Comparison of ENCODE assay signal across 9 cellular contexts in the genomic region with DNA sequence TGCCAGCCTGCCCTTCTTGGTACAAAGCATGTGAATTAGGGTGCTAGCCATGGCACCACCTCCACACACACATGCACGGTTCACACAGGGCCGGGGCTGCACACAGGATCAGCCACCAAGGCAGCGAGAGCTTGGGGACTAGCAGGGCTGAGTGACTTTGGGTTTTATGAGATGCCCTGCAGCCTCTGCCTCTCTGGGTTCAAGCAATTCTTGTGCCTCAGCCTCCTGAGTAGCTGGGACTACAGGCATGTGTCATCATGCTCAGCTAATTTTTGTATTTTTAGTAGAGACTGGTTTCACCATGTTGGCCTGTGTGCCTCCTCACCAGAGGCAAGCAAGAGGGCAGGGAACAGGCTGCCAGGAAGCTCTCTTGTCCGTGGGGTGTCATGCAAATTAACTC. TPM values are rescaled to one million over a fixed set of nuclear protein-coding genes. Genes with fewer than 3 reads are reported as not detected.
DNase-seq lines count a peak whose midpoint lies in the region; ATAC-seq, FAIRE-seq and TF ChIP-seq lines count a peak whose summit lies in the region.
"Not testable (repeated sequence)": the region's sequence is repeated elsewhere in the genome, so short reads cannot be mapped to it uniquely, and the experiment has no call there.
"Had no signal": no experiment of that assay in that cellular context is flagged by ENCODE, and none has a peak within 500 bp of the region (broad histone marks: within the 10 kb centered on the region; RNA-seq: fewer than 3 reads in every experiment).

No MANE protein-coding gene starts in this region.

- not testable (repeated sequence) for H4K20me1 ChIP-seq in BLaER1; OCI-LY3 (ENCODE audit: insufficient read depth, low read length)

- H3K9ac ChIP-seq in BLaER1, result not testable (repeated sequence)
- peak overlapping the region; percentile 78; the same call in 1 of the 2 replicates for H3K9ac ChIP-seq in OCI-LY3 (ENCODE audit: low read length)

- POLR2A ChIA-PET in naive thymus-derived CD4-positive, alpha-beta T cell (lab: Charles Lee), result interaction anchor here (1.4 kb wide), 1 partner anchor 12 kb away, joined by 4 read pairs; no protein-coding TSS in a partner anchor

- CTCF ChIA-PET in activated naive CD4-positive, alpha-beta T cell treated with anti-CD3 and anti-CD28 coated beads for 36 hours (lab: Charles Lee), result interaction anchor here (0.7 to 17.0 kb wide), 5 partner anchors 21 to 199 kb away, joined by 3 to 232 read pairs (median 3); no protein-coding TSS in a partner anchor
- CTCF ChIA-PET in naive thymus-derived CD4-positive, alpha-beta T cell (lab: Charles Lee), result interaction anchor here (1.1 to 2.2 kb wide), 2 partner anchors 18 to 178 kb away, joined by 3 to 11 read pairs; no protein-coding TSS in a partner anchor

- H3K79me2 ChIP-seq in OCI-LY3 (ENCODE audit: low read length), result not testable (repeated sequence)

- H3K27ac ChIP-seq in BLaER1, result peak overlapping the region; percentile 71
- peak overlapping the region; percentile 99 for H3K27ac ChIP-seq in OCI-LY3 (ENCODE audit: low read length)
- H3K27ac ChIP-seq in naive thymus-derived CD4-positive, alpha-beta T cell (ENCODE audit: low read depth, low read length), result peak overlapping the region; percentile 72

- not testable (repeated sequence) for ATAC-seq in central memory CD8-positive, alpha-beta T cell (replicated peaks; ENCODE audit: extremely low read depth, poor library complexity, severe bottlenecking); naive thymus-derived CD4-positive, alpha-beta T cell; stimulated activated naive CD8-positive, alpha-beta T cell treated with anti-CD3 and anti-CD28 coated beads, Interleukin-15, amount 100 ng/mL, for 72 hours

- H3K9me3 Mint-ChIP-seq in activated CD4-positive, alpha-beta T cell treated with anti-CD3 and anti-CD28 coated beads, Interleukin-2, amount 10 ng/mL, durations not matched to agents 24 days and 14 days; activated naive CD4-positive, alpha-beta T cell treated with anti-CD3 and anti-CD28 coated beads for 36 hours; central memory CD8-positive, alpha-beta T cell; naive thymus-derived CD4-positive, alpha-beta T cell; stimulated activated naive CD8-positive, alpha-beta T cell treated with anti-CD3 and anti-CD28 coated beads, Interleukin-15, amount 100 ng/mL, for 72 hours: not testable (repeated sequence)

- H3K9me3 ChIP-seq in BLaER1; OCI-LY3 (ENCODE audit: insufficient read depth, low read length); naive thymus-derived CD4-positive, alpha-beta T cell (ENCODE audit: control insufficient read depth in 2 of 3, low read length in 3 of 3): not testable (repeated sequence)

- H3K36me3 ChIP-seq in BLaER1; OCI-LY3 (replicated peaks; ENCODE audit: low read depth, low read length); naive thymus-derived CD4-positive, alpha-beta T cell (ENCODE audit: control insufficient read depth in 2 of 3, insufficient read depth in 3 of 3, low read length in 3 of 3): not testable (repeated sequence)

- not testable (repeated sequence) for H2AFZ ChIP-seq in OCI-LY3 (ENCODE audit: low read depth, low read length)

- H3K4me1 Mint-ChIP-seq in activated CD4-positive, alpha-beta T cell treated with anti-CD3 and anti-CD28 coated beads, Interleukin-2, amount 10 ng/mL, durations not matched to agents 24 days and 14 days, result peaks cover 30% of the 10 kb centered on the region
- H3K4me1 Mint-ChIP-seq in activated naive CD4-positive, alpha-beta T cell treated with anti-CD3 and anti-CD28 coated beads for 36 hours (ENCODE audit: low read depth), result peaks cover 41% of the 10 kb centered on the region
- H3K4me1 Mint-ChIP-seq in central memory CD8-positive, alpha-beta T cell, result peaks cover 41% of the 10 kb centered on the region
- H3K4me1 Mint-ChIP-seq in naive thymus-derived CD4-positive, alpha-beta T cell, result peaks cover 16 to 45% (median 41%) of the 10 kb centered on the region in 7 donors
- peaks cover 57% of the 10 kb centered on the region for H3K4me1 Mint-ChIP-seq in stimulated activated naive CD8-positive, alpha-beta T cell treated with anti-CD3 and anti-CD28 coated beads, Interleukin-15, amount 100 ng/mL, for 72 hours

- intact Hi-C loops in activated CD4-positive, alpha-beta T cell treated with anti-CD3 and anti-CD28 coated beads, Interleukin-2, amount 10 ng/mL, durations not matched to agents 24 days and 14 days (cut with micrococcal nuclease); activated naive CD4-positive, alpha-beta T cell treated with anti-CD3 and anti-CD28 coated beads for 36 hours (cut with micrococcal nuclease); naive thymus-derived CD4-positive, alpha-beta T cell (cut with micrococcal nuclease): not testable (repeated sequence)

- H3K27ac Mint-ChIP-seq in activated CD4-positive, alpha-beta T cell treated with anti-CD3 and anti-CD28 coated beads, Interleukin-2, amount 10 ng/mL, durations not matched to agents 24 days and 14 days, result peak overlapping the region; percentile 34
- H3K27ac Mint-ChIP-seq in activated naive CD4-positive, alpha-beta T cell treated with anti-CD3 and anti-CD28 coated beads for 36 hours, result peak overlapping the region; percentile 65
- H3K27ac Mint-ChIP-seq in central memory CD8-positive, alpha-beta T cell (ENCODE audit: low read depth), result peak overlapping the region; percentile 98
- peak overlapping the region in 8 of 9 donors; percentile 79 to 98 (median 95) for H3K27ac Mint-ChIP-seq in naive thymus-derived CD4-positive, alpha-beta T cell
- peak overlapping the region; percentile 74 to 88 for H3K27ac Mint-ChIP-seq in stimulated activated naive CD8-positive, alpha-beta T cell treated with anti-CD3 and anti-CD28 coated beads, Interleukin-15, amount 100 ng/mL, for 72 hours

- H3K36me3 Mint-ChIP-seq in activated CD4-positive, alpha-beta T cell treated with anti-CD3 and anti-CD28 coated beads, Interleukin-2, amount 10 ng/mL, durations not matched to agents 24 days and 14 days (ENCODE audit: low read depth); activated naive CD4-positive, alpha-beta T cell treated with anti-CD3 and anti-CD28 coated beads for 36 hours (ENCODE audit: low read depth); central memory CD8-positive, alpha-beta T cell (ENCODE audit: insufficient read depth); naive thymus-derived CD4-positive, alpha-beta T cell: not testable (repeated sequence)

- H3K4me1 ChIP-seq in BLaER1 (peaks cover 95% of the 10 kb centered on the region), OCI-LY3 (ENCODE audit: low read length) (peaks cover 61% of the 10 kb centered on the region)
- peaks cover 45 to 57% of the 10 kb centered on the region in 2 donors for H3K4me1 ChIP-seq in naive thymus-derived CD4-positive, alpha-beta T cell (ENCODE audit: control insufficient read depth in 2 of 2, insufficient read depth in 2 of 2, low read length in 2 of 2)

- not testable (repeated sequence) for H3K27me3 ChIP-seq in BLaER1; OCI-LY3 (ENCODE audit: low read depth, low read length); naive thymus-derived CD4-positive, alpha-beta T cell (ENCODE audit: control insufficient read depth in 2 of 2, insufficient read depth in 2 of 2, low read length in 2 of 2)

- peak overlapping the region; percentile 90 for H3K4me2 ChIP-seq in BLaER1
- H3K4me2 ChIP-seq in OCI-LY3 (ENCODE audit: low read length), result peak overlapping the region; percentile 84

- not testable (repeated sequence) for H3K4me3 ChIP-seq in BLaER1; OCI-LY3 (ENCODE audit: low read length); naive thymus-derived CD4-positive, alpha-beta T cell (ENCODE audit: low read length)

- not testable (repeated sequence) for TF ChIP-seq CTCF in OCI-LY3 (IDR thresholded peaks at IDR 0.05; ENCODE audit: low read depth, low read length)

- DNase-seq in GM19239 (ENCODE audit: insufficient read length, low spot score); activated CD4-positive, alpha-beta T cell treated with anti-CD3 and anti-CD28 coated beads, Interleukin-2, amount 10 ng/mL, durations not matched to agents 24 days and 14 days; central memory CD8-positive, alpha-beta T cell (ENCODE audit: low spot score in 2 of 2); naive thymus-derived CD4-positive, alpha-beta T cell; stimulated activated naive CD8-positive, alpha-beta T cell treated with anti-CD3 and anti-CD28 coated beads, Interleukin-15, amount 100 ng/mL, for 72 hours: not testable (repeated sequence)
- peak; percentile 16 for DNase-seq in activated naive CD4-positive, alpha-beta T cell treated with anti-CD3 and anti-CD28 coated beads for 36 hours

- not testable (repeated sequence) for H3K4me3 Mint-ChIP-seq in activated CD4-positive, alpha-beta T cell treated with anti-CD3 and anti-CD28 coated beads, Interleukin-2, amount 10 ng/mL, durations not matched to agents 24 days and 14 days; activated naive CD4-positive, alpha-beta T cell treated with anti-CD3 and anti-CD28 coated beads for 36 hours
- H3K4me3 Mint-ChIP-seq in central memory CD8-positive, alpha-beta T cell, result peak overlapping the region; percentile 78
- peak overlapping the region in 3 of 10 donors; percentile 39 to 83 (median 78) for H3K4me3 Mint-ChIP-seq in naive thymus-derived CD4-positive, alpha-beta T cell
- peak overlapping the region in 1 of 2 donors; percentile 6 for H3K4me3 Mint-ChIP-seq in stimulated activated naive CD8-positive, alpha-beta T cell treated with anti-CD3 and anti-CD28 coated beads, Interleukin-15, amount 100 ng/mL, for 72 hours

- peak; percentile 98 for FAIRE-seq in GM19239 (lab: Jason Lieb, UNC)

- H3K27me3 Mint-ChIP-seq in activated CD4-positive, alpha-beta T cell treated with anti-CD3 and anti-CD28 coated beads, Interleukin-2, amount 10 ng/mL, durations not matched to agents 24 days and 14 days; activated naive CD4-positive, alpha-beta T cell treated with anti-CD3 and anti-CD28 coated beads for 36 hours (ENCODE audit: low read depth); central memory CD8-positive, alpha-beta T cell; naive thymus-derived CD4-positive, alpha-beta T cell; stimulated activated naive CD8-positive, alpha-beta T cell treated with anti-CD3 and anti-CD28 coated beads, Interleukin-15, amount 100 ng/mL, for 72 hours: not testable (repeated sequence)

RNA-seq across cellular contexts. Expression of a gene that starts 4.8 kb away (rescaled TPM):
- not detected in 2 replicates for total RNA-seq in activated CD4-positive, alpha-beta T cell treated with anti-CD3 and anti-CD28 coated beads, Interleukin-2, amount 10 ng/mL, durations not matched to agents 24 days and 14 days
- under 1 TPM; 0.33 to 0.35 TPM for total RNA-seq in activated naive CD4-positive, alpha-beta T cell treated with anti-CD3 and anti-CD28 coated beads for 36 hours
- 1 to 10 TPM in 1 of 5 experiments, under 1 TPM in 1, not detected in 3; 0.81 to 1.3 TPM for total RNA-seq in naive thymus-derived CD4-positive, alpha-beta T cell
- polyA plus RNA-seq in naive thymus-derived CD4-positive, alpha-beta T cell, result under 1 TPM in 1 of 2 donors, not detected in 1; 0.38 TPM
- total RNA-seq: NCI-H460 had no signal

RNA-seq across cellular contexts. Expression of a gene that starts 8.3 kb away (rescaled TPM):
- total RNA-seq in activated CD4-positive, alpha-beta T cell treated with anti-CD3 and anti-CD28 coated beads, Interleukin-2, amount 10 ng/mL, durations not matched to agents 24 days and 14 days, result not detected in 2 replicates
- not detected for total RNA-seq in activated naive CD4-positive, alpha-beta T cell treated with anti-CD3 and anti-CD28 coated beads for 36 hours
- total RNA-seq in naive thymus-derived CD4-positive, alpha-beta T cell, result 1 to 10 TPM in 1 of 5 experiments, under 1 TPM in 4; 0.10 to 1.2 (median 0.38) TPM
- under 1 TPM; 0.40 to 0.54 TPM for polyA plus RNA-seq in naive thymus-derived CD4-positive, alpha-beta T cell

RNA-seq across cellular contexts. Expression of a gene that starts 43.3 kb away (rescaled TPM):
- total RNA-seq in activated CD4-positive, alpha-beta T cell treated with anti-CD3 and anti-CD28 coated beads, Interleukin-2, amount 10 ng/mL, durations not matched to agents 24 days and 14 days, result 45.1 and 47.4 TPM in 2 replicates
- 10 to 100 TPM; 62.3 to 63.3 TPM for total RNA-seq in activated naive CD4-positive, alpha-beta T cell treated with anti-CD3 and anti-CD28 coated beads for 36 hours
- total RNA-seq in naive thymus-derived CD4-positive, alpha-beta T cell, result 100 to 1,000 TPM in 1 of 5 experiments, 10 to 100 TPM in 4; 56.2 to 103 (median 94.3) TPM
- polyA plus RNA-seq in naive thymus-derived CD4-positive, alpha-beta T cell, result 10 to 100 TPM in 1 of 2 donors, 1 to 10 TPM in 1; 6.1 to 19.1 TPM

Comparison
In these comparisons a context has a peak if more than half of its experiments do, and no peak if none do; other contexts are left out.
1. H3K27ac Mint-ChIP-seq: peak in every context shown above with its lines; median percentile 98 in central memory CD8-positive, alpha-beta T cell; 95 in naive thymus-derived CD4-positive, alpha-beta T cell; 81 in stimulated activated naive CD8-positive, alpha-beta T cell treated with anti-CD3 and anti-CD28 coated beads, Interleukin-15, amount 100 ng/mL, for 72 hours; 65 in activated naive CD4-positive, alpha-beta T cell treated with anti-CD3 and anti-CD28 coated beads for 36 hours; 34 in activated CD4-positive, alpha-beta T cell treated with anti-CD3 and anti-CD28 coated beads, Interleukin-2, amount 10 ng/mL, durations not matched to agents 24 days and 14 days.